9 cellular contexts compared by ENCODE assay signal in the genomic region with DNA sequence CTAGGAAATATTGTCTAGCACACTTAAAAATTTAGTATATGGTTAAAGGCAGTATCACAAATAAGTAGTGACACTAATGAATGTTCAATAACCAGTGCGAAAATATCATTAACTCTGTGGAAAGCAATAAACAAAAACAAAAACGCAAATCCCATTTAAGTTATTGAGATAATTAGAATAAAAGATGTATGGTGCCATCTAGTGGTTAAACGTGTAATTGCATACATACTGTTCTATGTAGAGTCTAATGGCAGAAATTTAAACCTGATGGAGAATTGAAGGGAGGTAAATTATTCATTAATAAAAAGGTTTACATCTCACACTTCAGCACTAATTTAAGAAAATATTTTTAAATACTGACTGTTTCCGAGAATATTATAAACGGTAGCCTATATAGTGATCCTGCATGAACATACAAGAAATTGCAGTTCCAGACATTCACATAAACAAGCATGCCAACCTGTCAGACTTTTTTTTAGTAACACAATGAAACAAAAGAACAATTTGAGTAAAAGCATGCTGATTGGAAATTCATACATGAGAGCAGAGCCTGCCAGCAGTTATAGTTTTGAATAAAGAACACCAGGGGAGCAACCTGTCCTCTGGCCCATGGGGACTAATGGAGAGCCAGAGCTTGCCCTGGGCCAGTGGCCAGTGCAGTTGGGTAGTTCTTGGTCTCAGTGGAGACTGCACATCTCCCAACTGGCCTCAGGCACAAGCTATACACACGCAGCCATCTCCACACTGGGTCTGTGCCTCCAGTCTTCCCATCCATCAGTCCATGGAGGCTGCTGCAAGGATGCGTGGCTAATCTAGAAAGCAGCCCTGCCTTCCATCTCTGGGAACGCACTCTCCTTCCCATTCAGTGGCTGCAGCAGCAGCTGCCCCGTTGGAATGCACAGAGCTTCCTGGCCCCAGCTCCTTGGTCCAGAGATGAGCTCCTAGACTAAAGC. TPM values are rescaled to one million over a fixed set of nuclear protein-coding genes. Genes with fewer than 3 reads are reported as not detected.
A peak's percentile ranks its signal among the peaks of the same experiment; 100 is the strongest.
DNase-seq lines count a peak whose midpoint lies in the region; ATAC-seq and TF ChIP-seq lines count a peak whose summit lies in the region.
"Had no signal": no experiment of that assay in that cellular context is flagged by ENCODE, and none has a peak within 500 bp of the region (broad histone marks: within the 10 kb centered on the region; RNA-seq: fewer than 3 reads in every experiment).

No MANE protein-coding gene starts in this region.

- ATAC-seq in GM21529 (IDR thresholded peaks at IDR 0.05; ENCODE audit: unreplicated experiment) (peak; percentile 42), gastroesophageal sphincter (peak; percentile 42)

- WGBS in gastroesophageal sphincter (ENCODE audit: low coverage in 1 of 2), 2 donors, result 10% methylated on average over 5 of the region's 9 CpGs

- H3K9me3 ChIP-seq in gastroesophageal sphincter (no peaks in the 10 kb centered on the region), MG63 (no peaks in the 10 kb centered on the region)

- DNase-seq in DMS153 (lab: John Stamatoyannopoulos, UW) (peak; percentile 59), NCI-H146 treated with DMSO at 0.1 percent for 48 hours (lab: John Stamatoyannopoulos, UW; ENCODE audit: unreplicated experiment) (peak; percentile 21), UCSD-AML1 (lab: John Stamatoyannopoulos, UW; ENCODE audit: unreplicated experiment) (peak; percentile 5), pulmonary artery endothelial cell (ENCODE audit: low read depth, low spot score) (peak; percentile 24), MG63 (no peak)
- DNase-seq in stimulated activated CD8-positive, alpha-beta memory T cell treated with anti-CD3 and anti-CD28 coated beads, Interleukin-4, amount 100 ng/mL, for 48 hours, result no peak

- H3K4me3 ChIP-seq in gastroesophageal sphincter (no peak overlapping the region), MG63 (no peak overlapping the region)

- H3K27me3 ChIP-seq in gastroesophageal sphincter (no peaks in the 10 kb centered on the region), MG63 (no peaks in the 10 kb centered on the region)

- H3K4me1 ChIP-seq in gastroesophageal sphincter, result no peaks in the 10 kb centered on the region

- no peak for TF ChIP-seq POLR2A in gastroesophageal sphincter (IDR thresholded peaks at IDR 0.05)

- H3K36me3 ChIP-seq in gastroesophageal sphincter, result no peaks in the 10 kb centered on the region
- no peaks in the 10 kb centered on the region for H3K36me3 ChIP-seq in MG63

- TF ChIP-seq CTCF in gastroesophageal sphincter (IDR thresholded peaks at IDR 0.05), result peak; percentile 61 to 77 (median 74)

- TF ChIP-seq EP300 in gastroesophageal sphincter (IDR thresholded peaks at IDR 0.05), result no peak

- H3K27ac ChIP-seq in gastroesophageal sphincter, result no peak overlapping the region

RNA-seq across cellular contexts. Expression of a gene that starts 28.0 kb away (rescaled TPM):
- not detected for total RNA-seq in gastroesophageal sphincter
- not detected in 2 replicates for total RNA-seq in pulmonary artery endothelial cell
- not detected in 2 replicates for total RNA-seq in MG63 (2014; rRNA removed; shearing (Covaris generic); ENCODE audit: low replicate concordance)
- total RNA-seq: T-helper 1 cell treated with Interleukin-12 subunit alpha and Interleukin-12 subunit beta and Interleukin-4 antibody, amounts not matched to agents 30 ng/mL and 1 ng/mL, for 36 hours had no signal

RNA-seq across cellular contexts. Expression of a gene that starts 50.1 kb away (rescaled TPM):
- total RNA-seq in gastroesophageal sphincter (1 to 10 TPM; 1.6 to 6.7 (median 3.2) TPM), pulmonary artery endothelial cell (6.0 and 9.2 TPM in 2 replicates)
- total RNA-seq in MG63 (2014; rRNA removed; shearing (Covaris generic); ENCODE audit: low replicate concordance), result 0.53 and 0.76 TPM in 2 replicates

Comparison
In these comparisons a context has a peak if more than half of its experiments do, and no peak if none do; other contexts are left out.
1. DNase-seq: peak in DMS153 (single experiment), NCI-H146 treated with DMSO at 0.1 percent for 48 hours (single experiment), UCSD-AML1 (single experiment) and pulmonary artery endothelial cell (single experiment); none in stimulated activated CD8-positive, alpha-beta memory T cell treated with anti-CD3 and anti-CD28 coated beads, Interleukin-4, amount 100 ng/mL, for 48 hours (single experiment) and MG63 (single experiment).